In genomic region chr3:163384383-163384782, GRCh38 we compare ENCODE assay signal across 21 cellular contexts.
DNase-seq lines count a peak whose midpoint lies in the region; ATAC-seq and TF ChIP-seq lines count a peak whose summit lies in the region.
"Had no signal": no experiment of that assay in that cellular context is flagged by ENCODE, and none has a peak within 500 bp of the region (broad histone marks: within the 10 kb centered on the region; RNA-seq: fewer than 3 reads in every experiment).

No MANE protein-coding gene starts in this region.

- H3F3A ChIP-seq in SU-DHL-6 (ENCODE audit: insufficient read depth) = no peaks in the 10 kb centered on the region

- no peaks in the 10 kb centered on the region for H3K9me2 ChIP-seq in SU-DHL-6 (replicated peaks; ENCODE audit: insufficient read depth, low read length)

- H4K20me1 ChIP-seq in DND-41 (ENCODE audit: insufficient read depth, low read length) (no peaks in the 10 kb centered on the region), SU-DHL-6 (ENCODE audit: low read depth, low read length) (no peaks in the 10 kb centered on the region)

- no peak overlapping the region for H3K4me3 ChIP-seq in DND-41 (ENCODE audit: low read depth in 1 of 2, low read length in 2 of 2)
- no peak overlapping the region for H3K4me3 ChIP-seq in NB4 (ENCODE audit: low read depth, low read length)
- H3K4me3 ChIP-seq in SU-DHL-6 (ENCODE audit: insufficient read depth, low read length, poor library complexity, severe bottlenecking) = no peak overlapping the region
- H3K4me3 ChIP-seq: GM23248, SK-N-MC had no signal

- peak overlapping the region; percentile 22; the same call in 1 of the 2 replicates for H2AFZ ChIP-seq in DND-41 (ENCODE audit: low read depth, low read length)
- peak overlapping the region; percentile 22 for H2AFZ ChIP-seq in SU-DHL-6 (ENCODE audit: low read depth, low read length, severe bottlenecking)
- H2AFZ ChIP-seq: GM23248 had no signal

- H3K9ac ChIP-seq in DND-41 (ENCODE audit: low read depth, low read length) = no peak overlapping the region
- H3K9ac ChIP-seq in SU-DHL-6 (ENCODE audit: low read length) = no peak overlapping the region
- H3K9ac ChIP-seq: GM23248 had no signal

- no peak for TF ChIP-seq POLR2A in NB4 (IDR thresholded peaks at IDR 0.05; ENCODE audit: extremely low read depth, insufficient read length)

- DNase-seq in DND-41 = peak; percentile 19
- DNase-seq in NB4 (ENCODE audit: low read depth) = peak; percentile 4
- DNase-seq in 8988T = no peak
- no peak for DNase-seq in SK-N-DZ (ENCODE audit: low spot score)
- DNase-seq: ACHN, Calu3, GM23248, H7, IMR-90, KG1, NCI-H1694, NCI-H2029 treated with DMSO at 0.1 percent for 48 hours, NCI-H2227 treated with DMSO at 0.1 percent for 48 hours, NCI-H526 treated with DMSO at 0.1 percent for 48 hours, SHP77 treated with DMSO at 0.1 percent for 48 hours, T-helper 17 cell, T1000 had no signal

- H3K4me2 ChIP-seq in DND-41 (ENCODE audit: insufficient read depth, low read length) (no peak overlapping the region), SU-DHL-6 (ENCODE audit: low read depth, low read length, poor library complexity, severe bottlenecking) (no peak overlapping the region)

- peaks cover 12% of the 10 kb centered on the region for H3K4me1 ChIP-seq in DND-41 (ENCODE audit: insufficient read depth, low read length)

- H3K27me3 ChIP-seq in DND-41 (ENCODE audit: insufficient read depth, low read length, poor library complexity) (no peaks in the 10 kb centered on the region), SU-DHL-6 (ENCODE audit: low read length) (no peaks in the 10 kb centered on the region)

- H3K79me2 ChIP-seq in DND-41 (ENCODE audit: insufficient read depth, low read length) = no peaks in the 10 kb centered on the region
- H3K79me2 ChIP-seq in SU-DHL-6 (ENCODE audit: insufficient read depth, low read length) = no peaks in the 10 kb centered on the region

- no peaks in the 10 kb centered on the region for H3K9me3 ChIP-seq in DND-41 (ENCODE audit: insufficient read depth, low read length, severe bottlenecking)
- H3K9me3 ChIP-seq in SU-DHL-6 (ENCODE audit: insufficient read depth, low read length) = no peaks in the 10 kb centered on the region

- ATAC-seq in DND-41 (ENCODE audit: insufficient read depth, low read depth) = peak; percentile 89
- ATAC-seq in HG02610 (IDR thresholded peaks at IDR 0.05; ENCODE audit: unreplicated experiment) = peak; percentile 58
- ATAC-seq in HG03135 (IDR thresholded peaks at IDR 0.05; ENCODE audit: unreplicated experiment) = no peak
- ATAC-seq: T-helper 17 cell had no signal

- H3K27ac ChIP-seq in DND-41 (ENCODE audit: low read length) = no peak overlapping the region
- H3K27ac ChIP-seq in SU-DHL-6 (ENCODE audit: low read depth, low read length) = no peak overlapping the region
- H3K27ac ChIP-seq: GM23248, SK-N-MC had no signal

- no peaks in the 10 kb centered on the region for H3K36me3 ChIP-seq in DND-41 (ENCODE audit: insufficient read depth, low read length)
- H3K36me3 ChIP-seq in SU-DHL-6 (ENCODE audit: low read length) = no peaks in the 10 kb centered on the region

- no peak for TF ChIP-seq CTCF in DND-41 (IDR thresholded peaks at IDR 0.05; ENCODE audit: borderline replicate concordance, extremely low read depth, low read length, poor library complexity, severe bottlenecking)
- no peak for TF ChIP-seq CTCF in NB4 (IDR thresholded peaks at IDR 0.05; ENCODE audit: low read depth, low read length)
- no peak for TF ChIP-seq CTCF in SU-DHL-6 (IDR thresholded peaks at IDR 0.05; ENCODE audit: insufficient read depth, low read length, poor library complexity, severe bottlenecking)

Comparison
In these comparisons a context has a peak if more than half of its experiments do, and no peak if none do; other contexts are left out.
1. DNase-seq: peak in DND-41 (single experiment) and NB4 (single experiment); none in 8988T (single experiment) and SK-N-DZ (single experiment).